7 cellular contexts compared by ENCODE assay signal in the genomic region with DNA sequence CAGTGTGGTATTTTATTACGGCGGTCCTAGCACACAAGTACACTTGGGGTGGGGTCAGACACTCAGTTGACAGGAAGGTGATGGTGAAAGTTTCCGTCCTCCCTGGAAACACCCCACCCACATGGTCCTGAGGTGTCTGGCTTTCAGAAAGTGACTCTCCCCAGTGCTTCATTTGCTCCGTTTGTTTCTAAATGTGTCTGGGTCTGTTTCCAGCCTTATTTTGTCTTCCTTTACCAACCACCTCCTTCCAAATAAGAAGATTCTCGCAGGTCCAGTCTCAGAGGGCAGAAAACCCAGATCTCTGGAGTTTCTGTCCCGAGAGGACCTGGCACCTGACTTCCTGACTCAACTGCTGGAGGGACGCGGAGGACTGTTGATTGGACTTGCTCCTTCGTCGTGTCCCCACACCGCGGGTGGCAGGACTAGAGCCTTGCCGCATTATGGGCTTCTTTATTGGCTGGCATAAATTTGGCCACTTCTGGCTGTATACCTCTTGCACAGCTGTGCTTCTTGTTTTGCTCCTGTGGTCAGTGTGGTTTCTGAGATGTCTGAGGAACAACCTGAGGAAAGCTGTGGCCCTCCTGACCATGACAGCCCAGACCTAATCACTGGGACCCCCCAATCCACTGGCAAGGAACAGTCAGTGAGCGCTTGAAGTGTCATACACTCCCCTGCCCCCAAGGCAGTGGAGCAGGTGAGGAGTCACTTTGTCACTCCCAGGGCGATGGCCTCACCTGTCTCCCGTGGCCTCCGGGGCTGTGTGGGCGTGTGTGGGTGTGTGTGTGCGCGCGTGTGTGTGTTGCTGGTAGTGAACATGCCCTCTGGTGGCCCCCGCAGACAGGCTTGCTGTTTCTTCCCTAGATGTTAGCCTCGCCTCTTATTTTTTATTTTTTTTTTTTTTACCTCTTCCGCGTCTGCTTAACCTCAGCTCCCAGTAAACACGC. TPM values are rescaled to one million over a fixed set of nuclear protein-coding genes. Genes with fewer than 3 reads are reported as not detected.
DNase-seq lines count a peak whose midpoint lies in the region; ATAC-seq, FAIRE-seq and TF ChIP-seq lines count a peak whose summit lies in the region.

No MANE protein-coding gene starts in this region.

- FAIRE-seq in GM12878 (lab: Jason Lieb, UNC) (peak; percentile 65), pancreas (lab: Jason Lieb, UNC) (no peak)

- POLR2A ChIA-PET in GM12878 (lab: Charles Lee), result interaction anchor here (0.6 to 1.0 kb wide), 2 partner anchors 41 to 45 kb away, joined by 4 to 9 read pairs; no protein-coding TSS in a partner anchor

- H3K27ac ChIP-seq in GM12878 (ENCODE audit: control insufficient read depth, insufficient read depth), result peak overlapping the region; percentile 49
- no peak overlapping the region for H3K27ac ChIP-seq in pancreas

- no peaks in the 10 kb centered on the region for H3K27me3 Mint-ChIP-seq in T-helper 17 cell

- peaks cover 20% of the 10 kb centered on the region for H3K4me1 Mint-ChIP-seq in T-helper 17 cell

- peak overlapping the region; percentile 62 for H2AFZ ChIP-seq in GM12878 (ENCODE audit: control insufficient read depth, low read depth, low read length)

- peak in 1 of 2 experiments; percentile 46; a peak in 1 of 4 replicates for TF ChIP-seq EP300 in GM12878 (IDR thresholded peaks at IDR 0.05; ENCODE audit: borderline replicate concordance in 1 of 2, control insufficient read depth in 1 of 2, low read depth in 2 of 2, low read length in 2 of 2)

- SMC1A ChIA-PET in GM12878 (lab: Charles Lee; ENCODE audit: uncharacterized antibody, unreplicated experiment), result interaction anchor here (0.6 to 5.1 kb wide), 9 partner anchors 19 to 622 kb away, joined by 3 to 60 read pairs (median 4); a partner anchor contains a TSS

- CTCF ChIA-PET in GM12878 (lab: Yijun Ruan, JAX), result interaction anchor here (0.6 to 1.1 kb wide), 4 partner anchors 19 to 51 kb away, joined by 3 to 4 read pairs (median 3); no protein-coding TSS in a partner anchor

- H3K4me2 ChIP-seq in GM12878 (ENCODE audit: control insufficient read depth, insufficient read depth), result peak overlapping the region; percentile 90

- H3K4me1 ChIP-seq in GM12878 (ENCODE audit: control insufficient read depth, insufficient read depth, low read length) (peaks cover 35% of the 10 kb centered on the region), pancreas (no peaks in the 10 kb centered on the region)

- H3K27me3 ChIP-seq in GM12878 (replicated peaks in 1 of 2; ENCODE audit: control insufficient read depth in 2 of 2, insufficient read depth in 2 of 2, low read length in 1 of 2), result no peaks in the 10 kb centered on the region
- no peaks in the 10 kb centered on the region for H3K27me3 ChIP-seq in pancreas

- WGBS in GM12878 (ENCODE audit: insufficient coverage, insufficient replicate concordance, low lambda C conversion rate, missing lambda C conversion rate), result 8% methylated on average over 25 of the region's 26 CpGs
- 84 to 89% methylated on average over 26 of the region's 26 CpGs for WGBS in pancreas, 2 donors

- DNase-seq in T-helper 17 cell (peak; percentile 29 to 43 (median 31)), GM12878 (ENCODE audit: low read depth, low spot score) (no peak), SKM-1 (lab: John Stamatoyannopoulos, UW; ENCODE audit: unreplicated experiment) (no peak), NCI-H1436 treated with DMSO at 0.1 percent for 48 hours (lab: John Stamatoyannopoulos, UW) (no peak), pancreas (no peak)
- peak; percentile 69 to 77 for DNase-seq in stimulated activated CD8-positive, alpha-beta memory T cell treated with anti-CD3 and anti-CD28 coated beads, Interleukin-4, amount 100 ng/mL, for 4 hours (ENCODE audit: low read depth in 2 of 2, low spot score in 1 of 2)

- no peaks in the 10 kb centered on the region for H3K79me2 ChIP-seq in GM12878 (ENCODE audit: control insufficient read depth, insufficient read depth, low read length)

- no peaks in the 10 kb centered on the region for H3K9me3 ChIP-seq in T-helper 17 cell (ENCODE audit: control insufficient read depth, low read length, poor library complexity, severe bottlenecking)
- H3K9me3 ChIP-seq in GM12878 (replicated peaks; ENCODE audit: control insufficient read depth, insufficient read depth, low read length), result peaks cover 3% of the 10 kb centered on the region; the same call in 2 of the 3 replicates
- H3K9me3 ChIP-seq in pancreas, result no peaks in the 10 kb centered on the region

- H3K4me3 Mint-ChIP-seq in T-helper 17 cell, result peak overlapping the region; percentile 81

- BruUV-seq in GM12878 (replicated peaks; lab: Mats Ljungman, UMichigan), result TSS peak; percentile 90

- in situ Hi-C loops in GM12878 (cut with MboI), result loop anchor here (10.0 kb wide), 1 partner anchor 583 kb away; no protein-coding TSS in a partner anchor

- no peaks in the 10 kb centered on the region for H3K36me3 ChIP-seq in GM12878 (ENCODE audit: control insufficient read depth in 2 of 2, insufficient read depth in 2 of 2, low read length in 1 of 2)
- no peaks in the 10 kb centered on the region for H3K36me3 ChIP-seq in pancreas

- TF ChIP-seq CTCF in GM12878 (IDR thresholded peaks at IDR 0.05 in 2 of 3, conservative IDR thresholded peaks at IDR 0.05 in 1 of 3; ENCODE audit: control insufficient read depth in 2 of 3, extremely low read depth in 1 of 3, insufficient read depth in 1 of 3, low read depth in 3 of 3, low read length in 3 of 3) (peak; percentile 28 to 51 (median 48); a peak in 5 of 6 replicates), pancreas (IDR thresholded peaks at IDR 0.05) (no peak)

- peak overlapping the region; percentile 93 for H3K27ac Mint-ChIP-seq in T-helper 17 cell

- peak overlapping the region; percentile 43 for H3K9ac ChIP-seq in GM12878 (ENCODE audit: control insufficient read depth, insufficient read depth, low read length)

- RAD21 ChIA-PET in GM12878 (lab: Charles Lee; ENCODE audit: unreplicated experiment), result interaction anchor here (0.6 to 3.8 kb wide), 6 partner anchors 16 to 583 kb away, joined by 3 to 31 read pairs (median 6); a partner anchor contains a TSS

- ATAC-seq in GM21717 (IDR thresholded peaks at IDR 0.05; ENCODE audit: unreplicated experiment) (peak; percentile 31), T-helper 17 cell (peak; percentile 80), GM12878 (peak; percentile 51), pancreas (no peak)

- intact Hi-C loops in GM12878 (cut with micrococcal nuclease; ENCODE audit: unreplicated experiment) (loop anchor here (2.0 kb wide), 1 partner anchor 45 kb away; a partner anchor contains a TSS), pancreas (cut with DNase I) (no loop called here)

- H3K4me3 ChIP-seq in GM12878 (peak overlapping the region; percentile 35), pancreas (no peak overlapping the region)

- no peak; the same call in 1 of the 2 replicates for TF ChIP-seq POLR2A in GM12878 (IDR thresholded peaks at IDR 0.05; ENCODE audit: low read depth, low read length)

- no peaks in the 10 kb centered on the region for H3K36me3 Mint-ChIP-seq in T-helper 17 cell (ENCODE audit: low read depth)

- TF ChIP-seq RAD21 in GM12878 (IDR thresholded peaks at IDR 0.05; ENCODE audit: insufficient read depth, low read depth, low read length), result 0 out of 2 replicates have a peak, but pooled peaks have one; percentile 9

- H4K20me1 ChIP-seq in GM12878 (ENCODE audit: control insufficient read depth, insufficient read depth), result no peaks in the 10 kb centered on the region

RNA-seq across cellular contexts. Expression of a gene that starts 45.6 kb away (rescaled TPM):
- total RNA-seq in T-helper 17 cell (10 to 100 TPM; 54.0 to 71.1 TPM), GM12878 (2014; rRNA removed) (25.6 and 33.2 TPM in 2 replicates), GM12878 (2014; rRNA removed; fragmentation: Illumina TruSeq; extraction: Trizol) (28.7 and 29.6 TPM in 2 replicates), GM12878 (2021) (27.5 and 28.3 TPM in 2 replicates), pancreas (10 to 100 TPM in 4 of 6 donors, 1 to 10 TPM in 2; 7.5 to 18.6 (median 11.7) TPM)
- total RNA-seq in GM12878 (2013; cell fraction: nucleolus; rRNA removed), result 72.3 and 79.5 TPM in 2 replicates
- 9.7 TPM for polyA plus RNA-seq in GM12878 (2011; ENCODE audit: low read depth)
- polyA plus RNA-seq in GM12878 (2011; rRNA removed) (48.8 and 51.8 TPM in 2 replicates), GM12878 (2014; fragmentation: Illumina TruSeq; extraction: Trizol) (31.8 and 41.5 TPM in 2 replicates), GM12878 (2014; fragmentation: Nextera tagmentation; extraction: Ambion mirVana) (1 to 10 TPM; 7.9 to 9.9 TPM), GM12878 (2014; rRNA removed) (14.4 and 16.9 TPM in 2 replicates), GM12878 (2016; fragmentation: Nextera tagmentation; extraction: Ambion mirVana) (1 to 10 TPM; 6.7 to 7.1 TPM), pancreas (1 to 10 TPM; 4.2 to 7.5 TPM)
- polyA plus RNA-seq in GM12878 (2011; cell fraction: cytosol; rRNA removed), result 26.1 and 27.5 TPM in 2 replicates
- 28.5 and 37.9 TPM in 2 replicates for polyA plus RNA-seq in GM12878 (2011; cell fraction: nucleus; rRNA removed)
- 14.2 and 20.9 TPM in 2 replicates for polyA plus RNA-seq in GM12878 (2012)
- polyA minus RNA-seq in GM12878 (2011; rRNA and poly(A)+ RNA removed), result 67.7 and 88.7 TPM in 2 replicates
- 16.7 and 21.2 TPM in 2 replicates for polyA minus RNA-seq in GM12878 (2011; cell fraction: cytosol; rRNA and poly(A)+ RNA removed)
- 37.4 and 51.3 TPM in 2 replicates for polyA minus RNA-seq in GM12878 (2011; cell fraction: nucleus; rRNA and poly(A)+ RNA removed)

Comparison
In these comparisons a context has a peak if more than half of its experiments do, and no peak if none do; other contexts are left out.
1. ATAC-seq: peak in GM21717 (single experiment), T-helper 17 cell (single experiment) and GM12878 (single experiment); none in pancreas (0 of 4).
2. DNase-seq: peak in T-helper 17 cell (3 of 3) and stimulated activated CD8-positive, alpha-beta memory T cell treated with anti-CD3 and anti-CD28 coated beads, Interleukin-4, amount 100 ng/mL, for 4 hours (2 of 2); none in GM12878 (single experiment), SKM-1 (single experiment), NCI-H1436 treated with DMSO at 0.1 percent for 48 hours (single experiment) and pancreas (0 of 6).
3. CTCF ChIP-seq: peak in GM12878 (3 of 3); none in pancreas (0 of 4).